16 cellular contexts compared by ENCODE assay signal in the genomic region with DNA sequence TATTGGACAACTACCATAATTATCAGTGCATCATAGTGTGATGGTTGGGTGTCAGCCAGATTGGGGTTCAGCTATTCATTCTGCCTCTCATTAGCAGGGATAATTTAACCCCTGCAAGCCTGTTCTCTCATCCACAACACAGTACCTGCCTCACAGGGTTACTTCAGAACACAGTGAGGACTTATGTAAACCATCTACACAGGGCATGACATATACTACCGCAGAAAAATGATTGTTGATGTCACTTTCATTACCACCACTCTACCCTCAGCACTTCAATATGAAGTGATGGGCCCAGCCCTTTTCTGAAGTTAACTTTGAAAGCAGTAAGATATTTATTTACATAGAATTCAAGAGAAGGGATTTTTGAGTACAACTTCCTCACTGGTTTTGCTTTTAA. TPM values are rescaled to one million over a fixed set of nuclear protein-coding genes. Genes with fewer than 3 reads are reported as not detected.
A peak's percentile ranks its signal among the peaks of the same experiment; 100 is the strongest.
DNase-seq lines count a peak whose midpoint lies in the region; ATAC-seq and TF ChIP-seq lines count a peak whose summit lies in the region.
"Had no signal": no experiment of that assay in that cellular context is flagged by ENCODE, and none has a peak within 500 bp of the region (broad histone marks: within the 10 kb centered on the region; RNA-seq: fewer than 3 reads in every experiment).

No MANE protein-coding gene starts in this region.

- TF ChIP-seq CTCF in natural killer cell (IDR thresholded peaks at IDR 0.05): no peak

- H3K36me3 Mint-ChIP-seq in CD4-positive, alpha-beta memory T cell: peaks cover 25% of the 10 kb centered on the region in 2 donors
- H3K36me3 Mint-ChIP-seq in IgD-negative memory B cell: peaks cover 3% of the 10 kb centered on the region
- H3K36me3 Mint-ChIP-seq in activated T-helper 2 cell treated with anti-CD3 and anti-CD28 coated beads, Interferon-gamma antibody, Interleukin-2, Interleukin-4, amounts not matched to agents 10 μg/mL and 5 μg/mL and 100 μg/mL, durations not matched to agents 14 hours and 24 hours and 36 hours (ENCODE audit: low read depth): peaks cover 12% of the 10 kb centered on the region
- H3K36me3 Mint-ChIP-seq in natural killer cell: no peaks in the 10 kb centered on the region

- CTCF ChIA-PET in CD4-positive, alpha-beta memory T cell (lab: Charles Lee; ENCODE audit: partially characterized antibody): interaction anchor here (5.8 to 10.2 kb wide), 2 partner anchors 9 to 15 kb away, joined by 52 to 84 read pairs; partner anchors contain the start of gene PRKCH

- no peaks in the 10 kb centered on the region for H3K9me3 Mint-ChIP-seq in CD4-positive, alpha-beta memory T cell
- H3K9me3 Mint-ChIP-seq in IgD-negative memory B cell (peaks cover 0 to 2% (median 0%) of the 10 kb centered on the region in 3 donors), natural killer cell (no peaks in the 10 kb centered on the region)
- no peaks in the 10 kb centered on the region for H3K9me3 Mint-ChIP-seq in activated T-helper 2 cell treated with anti-CD3 and anti-CD28 coated beads, Interferon-gamma antibody, Interleukin-2, Interleukin-4, amounts not matched to agents 10 μg/mL and 5 μg/mL and 100 μg/mL, durations not matched to agents 14 hours and 24 hours and 36 hours

- intact Hi-C loops in CD4-positive, alpha-beta memory T cell (cut with micrococcal nuclease): no loop called here
- intact Hi-C loops in activated T-helper 2 cell treated with anti-CD3 and anti-CD28 coated beads, Interferon-gamma antibody, Interleukin-2, Interleukin-4, amounts not matched to agents 10 μg/mL and 5 μg/mL and 100 μg/mL, durations not matched to agents 14 hours and 24 hours and 36 hours (cut with micrococcal nuclease): loop anchor here (1.0 kb wide), 1 partner anchor 8 kb away; no protein-coding TSS in a partner anchor
- intact Hi-C loops in natural killer cell (cut with micrococcal nuclease): no loop called here

- H3K27me3 ChIP-seq in CD4-positive, alpha-beta memory T cell (ENCODE audit: insufficient read depth, low read length): no peaks in the 10 kb centered on the region

- peak overlapping the region; percentile 78 to 87 (median 84) for H3K4me3 Mint-ChIP-seq in CD4-positive, alpha-beta memory T cell
- H3K4me3 Mint-ChIP-seq in IgD-negative memory B cell: no peak overlapping the region
- peak overlapping the region; percentile 51 for H3K4me3 Mint-ChIP-seq in activated T-helper 2 cell treated with anti-CD3 and anti-CD28 coated beads, Interferon-gamma antibody, Interleukin-2, Interleukin-4, amounts not matched to agents 10 μg/mL and 5 μg/mL and 100 μg/mL, durations not matched to agents 14 hours and 24 hours and 36 hours (ENCODE audit: low read depth)
- H3K4me3 Mint-ChIP-seq in natural killer cell: peak overlapping the region; percentile 85

- H3K9me3 ChIP-seq in CD4-positive, alpha-beta memory T cell (ENCODE audit: control insufficient read depth in 1 of 2, low read length in 2 of 2): no peaks in the 10 kb centered on the region
- H3K9me3 ChIP-seq: prostate gland had no signal

- peaks cover 71 to 85% (median 78%) of the 10 kb centered on the region in 4 donors for H3K4me1 Mint-ChIP-seq in CD4-positive, alpha-beta memory T cell
- peaks cover 0 to 1% (median 1%) of the 10 kb centered on the region in 3 donors for H3K4me1 Mint-ChIP-seq in IgD-negative memory B cell
- H3K4me1 Mint-ChIP-seq in activated T-helper 2 cell treated with anti-CD3 and anti-CD28 coated beads, Interferon-gamma antibody, Interleukin-2, Interleukin-4, amounts not matched to agents 10 μg/mL and 5 μg/mL and 100 μg/mL, durations not matched to agents 14 hours and 24 hours and 36 hours (ENCODE audit: low read depth): peaks cover 73% of the 10 kb centered on the region
- H3K4me1 Mint-ChIP-seq in natural killer cell: peaks cover 83 to 85% of the 10 kb centered on the region in 2 donors

- H3K4me3 ChIP-seq in CD4-positive, alpha-beta memory T cell (ENCODE audit: low read length in 2 of 2): peak overlapping the region; percentile 2 to 25
- H3K4me3 ChIP-seq: prostate gland had no signal

- POLR2A ChIA-PET in CD4-positive, alpha-beta memory T cell (lab: Charles Lee; ENCODE audit: partially characterized antibody): interaction anchor here (1.0 to 19.4 kb wide), 9 partner anchors 8 to 136 kb away, joined by 3 to 578 read pairs (median 6); partner anchors contain the start of gene PRKCH

- H3K27ac ChIP-seq in CD4-positive, alpha-beta memory T cell (ENCODE audit: low read depth, low read length): peak overlapping the region; percentile 84
- H3K27ac ChIP-seq: prostate gland had no signal

- H3K27me3 Mint-ChIP-seq in CD4-positive, alpha-beta memory T cell: no peaks in the 10 kb centered on the region
- H3K27me3 Mint-ChIP-seq in IgD-negative memory B cell (peaks cover 6% of the 10 kb centered on the region), natural killer cell (ENCODE audit: low read depth in 2 of 2) (no peaks in the 10 kb centered on the region)
- no peaks in the 10 kb centered on the region for H3K27me3 Mint-ChIP-seq in activated T-helper 2 cell treated with anti-CD3 and anti-CD28 coated beads, Interferon-gamma antibody, Interleukin-2, Interleukin-4, amounts not matched to agents 10 μg/mL and 5 μg/mL and 100 μg/mL, durations not matched to agents 14 hours and 24 hours and 36 hours (ENCODE audit: low read depth)

- H3K36me3 ChIP-seq in CD4-positive, alpha-beta memory T cell (ENCODE audit: insufficient read depth, low read length): no peaks in the 10 kb centered on the region
- H3K36me3 ChIP-seq: prostate gland had no signal

- peak; percentile 65 to 78 (median 73) for DNase-seq in CD4-positive, alpha-beta memory T cell
- DNase-seq in activated T-helper 2 cell treated with anti-CD3 and anti-CD28 coated beads, Interferon-gamma antibody, Interleukin-2, Interleukin-4, amounts not matched to agents 10 μg/mL and 5 μg/mL and 100 μg/mL, durations not matched to agents 14 hours and 24 hours and 36 hours (ENCODE audit: low spot score): no peak
- DNase-seq in natural killer cell (no peak), HuH-7.5 (ENCODE audit: low spot score) (no peak), NCI-H510A treated with DMSO at 0.1 percent for 48 hours (lab: John Stamatoyannopoulos, UW) (no peak), DMS 273 (lab: John Stamatoyannopoulos, UW; ENCODE audit: unreplicated experiment) (no peak)
- DNase-seq: activated CD4-positive, alpha-beta T cell treated with anti-CD3 and anti-CD28 coated beads for 4 hours; activated gamma-delta T cell; AML-193; DMS53; KG1; NCI-H345 had no signal

- H3K27ac Mint-ChIP-seq in CD4-positive, alpha-beta memory T cell: peak overlapping the region; percentile 93 to 100 (median 99)
- H3K27ac Mint-ChIP-seq in IgD-negative memory B cell: peak overlapping the region in 2 of 3 donors; percentile 11 to 74
- H3K27ac Mint-ChIP-seq in activated T-helper 2 cell treated with anti-CD3 and anti-CD28 coated beads, Interferon-gamma antibody, Interleukin-2, Interleukin-4, amounts not matched to agents 10 μg/mL and 5 μg/mL and 100 μg/mL, durations not matched to agents 14 hours and 24 hours and 36 hours: peak overlapping the region; percentile 90
- H3K27ac Mint-ChIP-seq in natural killer cell: peak overlapping the region in 1 of 2 donors; percentile 99

- ATAC-seq in natural killer cell (peak; percentile 62 to 83 (median 75)), HG03108 (IDR thresholded peaks at IDR 0.05; ENCODE audit: unreplicated experiment) (no peak)
- ATAC-seq: left lobe of liver had no signal

- peaks cover 94% of the 10 kb centered on the region for H3K4me1 ChIP-seq in CD4-positive, alpha-beta memory T cell (ENCODE audit: insufficient read depth, low read length)
- H3K4me1 ChIP-seq: prostate gland had no signal

RNA-seq across cellular contexts. Expression of gene PRKCH, which starts 14.5 kb away (rescaled TPM):
- 100 to 1,000 TPM; 247 to 284 TPM for total RNA-seq in CD4-positive, alpha-beta memory T cell
- polyA plus RNA-seq in CD4-positive, alpha-beta memory T cell: 100 to 1,000 TPM; 246 to 251 TPM
- 9.6 TPM for polyA plus RNA-seq in IgD-negative memory B cell
- total RNA-seq in activated T-helper 2 cell treated with anti-CD3 and anti-CD28 coated beads, Interferon-gamma antibody, Interleukin-2, Interleukin-4, amounts not matched to agents 10 μg/mL and 5 μg/mL and 100 μg/mL, durations not matched to agents 14 hours and 24 hours and 36 hours: 101 and 102 TPM in 2 replicates
- 100 to 1,000 TPM; 610 to 756 (median 618) TPM for total RNA-seq in natural killer cell

RNA-seq across cellular contexts. Expression of gene TMEM30B, which starts 54.7 kb away (rescaled TPM):
- total RNA-seq in CD4-positive, alpha-beta memory T cell: 1 to 10 TPM; 2.9 to 3.0 TPM
- polyA plus RNA-seq in CD4-positive, alpha-beta memory T cell: 1 to 10 TPM; 5.3 to 5.4 TPM
- polyA plus RNA-seq in IgD-negative memory B cell: 0.33 TPM
- 0.46 and 0.66 TPM in 2 replicates for total RNA-seq in activated T-helper 2 cell treated with anti-CD3 and anti-CD28 coated beads, Interferon-gamma antibody, Interleukin-2, Interleukin-4, amounts not matched to agents 10 μg/mL and 5 μg/mL and 100 μg/mL, durations not matched to agents 14 hours and 24 hours and 36 hours
- 1 to 10 TPM; 1.0 to 1.4 (median 1.3) TPM for total RNA-seq in natural killer cell

Comparison
In these comparisons a context has a peak if more than half of its experiments do, and no peak if none do; other contexts are left out.
1. DNase-seq: peak in CD4-positive, alpha-beta memory T cell (5 of 5); none in activated T-helper 2 cell treated with anti-CD3 and anti-CD28 coated beads, Interferon-gamma antibody, Interleukin-2, Interleukin-4, amounts not matched to agents 10 μg/mL and 5 μg/mL and 100 μg/mL, durations not matched to agents 14 hours and 24 hours and 36 hours (single experiment), natural killer cell (single experiment), HuH-7.5 (single experiment), NCI-H510A treated with DMSO at 0.1 percent for 48 hours (single experiment) and DMS 273 (single experiment).
2. H3K4me3 Mint-ChIP-seq: peak in CD4-positive, alpha-beta memory T cell (8 of 8), activated T-helper 2 cell treated with anti-CD3 and anti-CD28 coated beads, Interferon-gamma antibody, Interleukin-2, Interleukin-4, amounts not matched to agents 10 μg/mL and 5 μg/mL and 100 μg/mL, durations not matched to agents 14 hours and 24 hours and 36 hours (single experiment) and natural killer cell (single experiment); none in IgD-negative memory B cell (0 of 4).